In genomic region chr7:139359366-139360209, GRCh38 we compare ENCODE assay signal across 1 cellular context.
TF ChIP-seq lines count a peak whose summit lies in the region.

A gene with protein sequence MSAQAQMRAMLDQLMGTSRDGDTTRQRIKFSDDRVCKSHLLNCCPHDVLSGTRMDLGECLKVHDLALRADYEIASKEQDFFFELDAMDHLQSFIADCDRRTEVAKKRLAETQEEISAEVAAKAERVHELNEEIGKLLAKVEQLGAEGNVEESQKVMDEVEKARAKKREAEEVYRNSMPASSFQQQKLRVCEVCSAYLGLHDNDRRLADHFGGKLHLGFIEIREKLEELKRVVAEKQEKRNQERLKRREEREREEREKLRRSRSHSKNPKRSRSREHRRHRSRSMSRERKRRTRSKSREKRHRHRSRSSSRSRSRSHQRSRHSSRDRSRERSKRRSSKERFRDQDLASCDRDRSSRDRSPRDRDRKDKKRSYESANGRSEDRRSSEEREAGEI (plus strand): TSS chr7:139359894. CDS start chr7:139360262, 368 bp downstream.

TF ChIP-seq in HepG2, 621 proteins besides CTCF, POLR2A, EP300 and RAD21 (continued from another document and continues in another):
- 0 out of 2 replicates have a peak, but pooled peaks have one; percentile 63 for TF ChIP-seq ZFP82 (CRISPR knock-in tag; IDR thresholded peaks at IDR 0.05; ENCODE audit: borderline replicate concordance)
- TF ChIP-seq, protein P1, sequence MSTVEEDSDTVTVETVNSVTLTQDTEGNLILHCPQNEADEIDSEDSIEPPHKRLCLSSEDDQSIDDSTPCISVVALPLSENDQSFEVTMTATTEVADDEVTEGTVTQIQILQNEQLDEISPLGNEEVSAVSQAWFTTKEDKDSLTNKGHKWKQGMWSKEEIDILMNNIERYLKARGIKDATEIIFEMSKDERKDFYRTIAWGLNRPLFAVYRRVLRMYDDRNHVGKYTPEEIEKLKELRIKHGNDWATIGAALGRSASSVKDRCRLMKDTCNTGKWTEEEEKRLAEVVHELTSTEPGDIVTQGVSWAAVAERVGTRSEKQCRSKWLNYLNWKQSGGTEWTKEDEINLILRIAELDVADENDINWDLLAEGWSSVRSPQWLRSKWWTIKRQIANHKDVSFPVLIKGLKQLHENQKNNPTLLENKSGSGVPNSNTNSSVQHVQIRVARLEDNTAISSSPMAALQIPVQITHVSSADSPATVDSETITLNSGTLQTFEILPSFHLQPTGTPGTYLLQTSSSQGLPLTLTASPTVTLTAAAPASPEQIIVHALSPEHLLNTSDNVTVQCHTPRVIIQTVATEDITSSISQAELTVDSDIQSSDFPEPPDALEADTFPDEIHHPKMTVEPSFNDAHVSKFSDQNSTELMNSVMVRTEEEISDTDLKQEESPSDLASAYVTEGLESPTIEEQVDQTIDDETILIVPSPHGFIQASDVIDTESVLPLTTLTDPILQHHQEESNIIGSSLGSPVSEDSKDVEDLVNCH (CRISPR knock-in tag; IDR thresholded peaks at IDR 0.05): no peak
- no peak for TF ChIP-seq ZBTB10 (CRISPR knock-in tag; IDR thresholded peaks at IDR 0.05; ENCODE audit: borderline replicate concordance)
- TF ChIP-seq ZNF207 (IDR thresholded peaks at IDR 0.05; ENCODE audit: borderline replicate concordance): no peak
- TF ChIP-seq ZNF557 (CRISPR knock-in tag; IDR thresholded peaks at IDR 0.05): 0 out of 2 replicates have a peak, but pooled peaks have one; percentile 66
- TF ChIP-seq MATR3 (CRISPR knock-in tag; IDR thresholded peaks at IDR 0.05): no peak
- TF ChIP-seq ZNF101 (CRISPR knock-in tag; IDR thresholded peaks at IDR 0.05; ENCODE audit: borderline replicate concordance, low read depth): 0 out of 2 replicates have a peak, but pooled peaks have one; percentile 63
- no peak for TF ChIP-seq ZNF33A (CRISPR knock-in tag; IDR thresholded peaks at IDR 0.05; ENCODE audit: borderline replicate concordance)
- TF ChIP-seq ZNF773 (CRISPR knock-in tag; IDR thresholded peaks at IDR 0.05; ENCODE audit: borderline replicate concordance): peak; percentile 90; the same call in 1 of the 2 replicates
- TF ChIP-seq ZNF3 (CRISPR knock-in tag; IDR thresholded peaks at IDR 0.05): no peak; the same call in 1 of the 2 replicates
- peak; percentile 30; the same call in 1 of the 2 replicates for TF ChIP-seq RCOR2 (CRISPR knock-in tag; IDR thresholded peaks at IDR 0.05)
- peak; percentile 79 for TF ChIP-seq KAT8 (CRISPR knock-in tag; IDR thresholded peaks at IDR 0.05)
- TF ChIP-seq, protein P2, sequence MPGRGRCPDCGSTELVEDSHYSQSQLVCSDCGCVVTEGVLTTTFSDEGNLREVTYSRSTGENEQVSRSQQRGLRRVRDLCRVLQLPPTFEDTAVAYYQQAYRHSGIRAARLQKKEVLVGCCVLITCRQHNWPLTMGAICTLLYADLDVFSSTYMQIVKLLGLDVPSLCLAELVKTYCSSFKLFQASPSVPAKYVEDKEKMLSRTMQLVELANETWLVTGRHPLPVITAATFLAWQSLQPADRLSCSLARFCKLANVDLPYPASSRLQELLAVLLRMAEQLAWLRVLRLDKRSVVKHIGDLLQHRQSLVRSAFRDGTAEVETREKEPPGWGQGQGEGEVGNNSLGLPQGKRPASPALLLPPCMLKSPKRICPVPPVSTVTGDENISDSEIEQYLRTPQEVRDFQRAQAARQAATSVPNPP (CRISPR knock-in tag; IDR thresholded peaks at IDR 0.05): peak; percentile 81
- no peak for TF ChIP-seq ZNF484 (CRISPR knock-in tag; IDR thresholded peaks at IDR 0.05; ENCODE audit: borderline replicate concordance, low read depth)
- TF ChIP-seq GABPB1 (CRISPR knock-in tag; IDR thresholded peaks at IDR 0.05): peak; percentile 77
- peak; percentile 59; the same call in 1 of the 2 replicates for TF ChIP-seq NR2C2 (CRISPR knock-in tag; IDR thresholded peaks at IDR 0.05; ENCODE audit: borderline replicate concordance)
- TF ChIP-seq ZNF782 (CRISPR knock-in tag; IDR thresholded peaks at IDR 0.05; ENCODE audit: borderline replicate concordance): no peak; the same call in 1 of the 2 replicates
- TF ChIP-seq SRY (CRISPR knock-in tag; IDR thresholded peaks at IDR 0.05): peak; percentile 89
- peak; percentile 18; the same call in 1 of the 2 replicates for TF ChIP-seq PAX8 (CRISPR knock-in tag; IDR thresholded peaks at IDR 0.05; ENCODE audit: borderline replicate concordance)
- TF ChIP-seq ZNF432 (CRISPR knock-in tag; IDR thresholded peaks at IDR 0.05; ENCODE audit: borderline replicate concordance): 0 out of 2 replicates have a peak, but pooled peaks have one; percentile 26
- peak; percentile 96 for TF ChIP-seq ZNF225 (CRISPR knock-in tag; IDR thresholded peaks at IDR 0.05)
- peak; percentile 36; the same call in 1 of the 2 replicates for TF ChIP-seq ZNF180 (CRISPR knock-in tag; IDR thresholded peaks at IDR 0.05; ENCODE audit: borderline replicate concordance, low read depth)
- TF ChIP-seq ZNF710 (CRISPR knock-in tag; IDR thresholded peaks at IDR 0.05; ENCODE audit: borderline replicate concordance): peak; percentile 41; the same call in 1 of the 2 replicates
- peak; percentile 33; the same call in 1 of the 2 replicates for TF ChIP-seq ZSCAN20 (CRISPR knock-in tag; IDR thresholded peaks at IDR 0.05; ENCODE audit: borderline replicate concordance)
- no peak for TF ChIP-seq ATF7 (IDR thresholded peaks at IDR 0.05)
- peak; percentile 76; the same call in 1 of the 2 replicates for TF ChIP-seq ATF7 (CRISPR knock-in tag; IDR thresholded peaks at IDR 0.05)
- TF ChIP-seq, protein P3, sequence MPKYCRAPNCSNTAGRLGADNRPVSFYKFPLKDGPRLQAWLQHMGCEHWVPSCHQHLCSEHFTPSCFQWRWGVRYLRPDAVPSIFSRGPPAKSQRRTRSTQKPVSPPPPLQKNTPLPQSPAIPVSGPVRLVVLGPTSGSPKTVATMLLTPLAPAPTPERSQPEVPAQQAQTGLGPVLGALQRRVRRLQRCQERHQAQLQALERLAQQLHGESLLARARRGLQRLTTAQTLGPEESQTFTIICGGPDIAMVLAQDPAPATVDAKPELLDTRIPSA (CRISPR knock-in tag; IDR thresholded peaks at IDR 0.05; ENCODE audit: borderline replicate concordance): 0 out of 2 replicates have a peak, but pooled peaks have one; percentile 52
- TF ChIP-seq ZFP91 (CRISPR knock-in tag; IDR thresholded peaks at IDR 0.05; ENCODE audit: borderline replicate concordance): peak; percentile 87
- TF ChIP-seq, protein P4, sequence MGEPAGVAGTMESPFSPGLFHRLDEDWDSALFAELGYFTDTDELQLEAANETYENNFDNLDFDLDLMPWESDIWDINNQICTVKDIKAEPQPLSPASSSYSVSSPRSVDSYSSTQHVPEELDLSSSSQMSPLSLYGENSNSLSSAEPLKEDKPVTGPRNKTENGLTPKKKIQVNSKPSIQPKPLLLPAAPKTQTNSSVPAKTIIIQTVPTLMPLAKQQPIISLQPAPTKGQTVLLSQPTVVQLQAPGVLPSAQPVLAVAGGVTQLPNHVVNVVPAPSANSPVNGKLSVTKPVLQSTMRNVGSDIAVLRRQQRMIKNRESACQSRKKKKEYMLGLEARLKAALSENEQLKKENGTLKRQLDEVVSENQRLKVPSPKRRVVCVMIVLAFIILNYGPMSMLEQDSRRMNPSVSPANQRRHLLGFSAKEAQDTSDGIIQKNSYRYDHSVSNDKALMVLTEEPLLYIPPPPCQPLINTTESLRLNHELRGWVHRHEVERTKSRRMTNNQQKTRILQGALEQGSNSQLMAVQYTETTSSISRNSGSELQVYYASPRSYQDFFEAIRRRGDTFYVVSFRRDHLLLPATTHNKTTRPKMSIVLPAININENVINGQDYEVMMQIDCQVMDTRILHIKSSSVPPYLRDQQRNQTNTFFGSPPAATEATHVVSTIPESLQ (CRISPR knock-in tag; conservative IDR thresholded peaks at IDR 0.05): peak; percentile 57; the same call in 1 of the 2 replicates
- TF ChIP-seq BRD4 (CRISPR knock-in tag; IDR thresholded peaks at IDR 0.05): peak; percentile 56; the same call in 1 of the 2 replicates
- no peak for TF ChIP-seq NCOR1 (IDR thresholded peaks at IDR 0.05; ENCODE audit: borderline replicate concordance, low read length)
- 0 out of 2 replicates have a peak, but pooled peaks have one; percentile 73 for TF ChIP-seq HMGXB3 (CRISPR knock-in tag; IDR thresholded peaks at IDR 0.05; ENCODE audit: borderline replicate concordance)
- 0 out of 2 replicates have a peak, but pooled peaks have one; percentile 15 for TF ChIP-seq KLF13 (CRISPR knock-in tag; IDR thresholded peaks at IDR 0.05)
- no peak; the same call in 1 of the 2 replicates for TF ChIP-seq GTF2F1 (IDR thresholded peaks at IDR 0.05; ENCODE audit: low read length)
- no peak for TF ChIP-seq HDAC6 (IDR thresholded peaks at IDR 0.05; ENCODE audit: low read depth, low read length)
- peak; percentile 50; the same call in 1 of the 2 replicates for TF ChIP-seq CBFB (CRISPR knock-in tag; IDR thresholded peaks at IDR 0.05)
- peak; percentile 43; the same call in 1 of the 2 replicates for TF ChIP-seq ZBTB42 (CRISPR knock-in tag; IDR thresholded peaks at IDR 0.05)
- peak; percentile 80; the same call in 1 of the 2 replicates for TF ChIP-seq ZBTB20 (CRISPR knock-in tag; IDR thresholded peaks at IDR 0.05; ENCODE audit: borderline replicate concordance, low read depth)
- peak; percentile 37; the same call in 1 of the 2 replicates for TF ChIP-seq ZNF263 (CRISPR knock-in tag; IDR thresholded peaks at IDR 0.05)
- TF ChIP-seq TFAP4 (IDR thresholded peaks at IDR 0.05; ENCODE audit: borderline replicate concordance, low read depth): peak; percentile 74; the same call in 1 of the 2 replicates
